ENCODE assay signal across 17 cellular contexts in genomic region chr1:15720861-15721260, GRCh38. TPM values are rescaled to one million over a fixed set of nuclear protein-coding genes. Genes with fewer than 3 reads are reported as not detected.
DNase-seq lines count a peak whose midpoint lies in the region; ATAC-seq and TF ChIP-seq lines count a peak whose summit lies in the region.
"Had no signal": no experiment of that assay in that cellular context is flagged by ENCODE, and none has a peak within 500 bp of the region (broad histone marks: within the 10 kb centered on the region; RNA-seq: fewer than 3 reads in every experiment).

No MANE protein-coding gene starts in this region.

- peak overlapping the region in 1 of 2 donors; percentile 10 for H3K27ac Mint-ChIP-seq in activated naive CD4-positive, alpha-beta T cell treated with anti-CD3 and anti-CD28 coated beads, Interleukin-2, amount 50 U/mL, for 72 hours

- H3K27me3 Mint-ChIP-seq in activated T-cell treated with anti-CD3 and anti-CD28 coated beads, Interleukin-2, amount 50 U/mL, for 4 hours (ENCODE audit: low read depth): no peaks in the 10 kb centered on the region
- H3K27me3 Mint-ChIP-seq: CD8-positive, alpha-beta memory T cell had no signal

- DNase-seq in Right ventricle myocardium superior (no peak), left cardiac atrium (no peak), left ventricle myocardium superior (peak; percentile 57), psoas muscle (peak in 1 of 2 donors; percentile 45), G401 (ENCODE audit: low spot score) (no peak), SW480 (ENCODE audit: low spot score) (no peak)
- no peak for DNase-seq in activated T-cell treated with anti-CD3 and anti-CD28 coated beads, Interleukin-2, amount 50 U/mL, for 4 hours
- no peak for DNase-seq in activated naive CD4-positive, alpha-beta T cell treated with anti-CD3 and anti-CD28 coated beads, Interleukin-2, amount 50 U/mL, for 72 hours (ENCODE audit: low spot score in 2 of 2)
- DNase-seq: 8988T; AML-193; Caco-2; CD8-positive, alpha-beta memory T cell; DND-41; GF-D8 had no signal

- H3K36me3 Mint-ChIP-seq in activated T-cell treated with anti-CD3 and anti-CD28 coated beads, Interleukin-2, amount 50 U/mL, for 4 hours (ENCODE audit: insufficient read depth): peaks cover 10% of the 10 kb centered on the region
- no peaks in the 10 kb centered on the region for H3K36me3 Mint-ChIP-seq in activated naive CD4-positive, alpha-beta T cell treated with anti-CD3 and anti-CD28 coated beads, Interleukin-2, amount 50 U/mL, for 72 hours

- peaks cover 5 to 94% of the 10 kb centered on the region in 2 donors for H3K36me3 ChIP-seq in psoas muscle (ENCODE audit: insufficient read depth in 1 of 2, low read depth in 1 of 2)

- ATAC-seq in Right ventricle myocardium superior (ENCODE audit: poor library complexity) (peak; percentile 49), left cardiac atrium (no peak), left ventricle myocardium superior (peak; percentile 60), psoas muscle (peak in 2 of 4 donors; percentile 13 to 28)
- ATAC-seq in activated T-cell treated with anti-CD3 and anti-CD28 coated beads, Interleukin-2, amount 50 U/mL, for 4 hours: no peak
- no peak for ATAC-seq in activated naive CD4-positive, alpha-beta T cell treated with anti-CD3 and anti-CD28 coated beads, Interleukin-2, amount 50 U/mL, for 72 hours

- in situ Hi-C loops in G401 (cut with HindIII; ENCODE audit: low sequenced_read_pairs): no loop called here

- no peaks in the 10 kb centered on the region for H3K9me3 Mint-ChIP-seq in activated T-cell treated with anti-CD3 and anti-CD28 coated beads, Interleukin-2, amount 50 U/mL, for 4 hours
- H3K9me3 Mint-ChIP-seq in activated naive CD4-positive, alpha-beta T cell treated with anti-CD3 and anti-CD28 coated beads, Interleukin-2, amount 50 U/mL, for 72 hours: no peaks in the 10 kb centered on the region
- H3K9me3 Mint-ChIP-seq: CD8-positive, alpha-beta memory T cell had no signal

- H3K4me1 Mint-ChIP-seq in activated T-cell treated with anti-CD3 and anti-CD28 coated beads, Interleukin-2, amount 50 U/mL, for 4 hours (ENCODE audit: low read depth): no peaks in the 10 kb centered on the region
- H3K4me1 Mint-ChIP-seq: CD8-positive, alpha-beta memory T cell had no signal

- H3K27me3 ChIP-seq in psoas muscle (ENCODE audit: insufficient read depth in 3 of 3, low read length in 2 of 3): no peaks in the 10 kb centered on the region
- H3K27me3 ChIP-seq: BLaER1 had no signal

- H3K9me3 ChIP-seq in psoas muscle: no peaks in the 10 kb centered on the region
- H3K9me3 ChIP-seq: BLaER1, Caco-2, HAP-1 had no signal

- no peak overlapping the region for H3K4me3 ChIP-seq in psoas muscle
- H3K4me3 ChIP-seq: BLaER1, HAP-1 had no signal

- WGBS in psoas muscle, 3 donors: 50 to 64% (median 58%) methylated on average over 3 of the region's 3 CpGs

- no peak for TF ChIP-seq CTCF in psoas muscle (IDR thresholded peaks at IDR 0.05)

- intact Hi-C loops in Right ventricle myocardium superior (cut with DNase I): no loop called here
- intact Hi-C loops in left cardiac atrium (cut with DNase I): no loop called here
- intact Hi-C loops in left ventricle myocardium superior (cut with micrococcal nuclease): no loop called here
- intact Hi-C loops in psoas muscle (cut with DNase I): no loop called here

- peak overlapping the region; percentile 58 for H3K27ac ChIP-seq in psoas muscle
- H3K27ac ChIP-seq: BLaER1 had no signal

- H3K4me1 ChIP-seq in psoas muscle: peaks cover 43% of the 10 kb centered on the region
- H3K4me1 ChIP-seq: BLaER1, Caco-2, HAP-1 had no signal

- H3K4me3 Mint-ChIP-seq in activated T-cell treated with anti-CD3 and anti-CD28 coated beads, Interleukin-2, amount 50 U/mL, for 4 hours: no peak overlapping the region
- H3K4me3 Mint-ChIP-seq: CD8-positive, alpha-beta memory T cell had no signal

RNA-seq across cellular contexts. Expression of gene SLC25A34, which starts 15.2 kb away (rescaled TPM):
- 54.3 TPM for total RNA-seq in Right ventricle myocardium superior
- 1 to 10 TPM; 5.4 to 7.3 TPM for total RNA-seq in left cardiac atrium
- total RNA-seq in left ventricle myocardium superior: 52.8 TPM
- total RNA-seq in psoas muscle: 10 to 100 TPM in 3 of 4 donors, 1 to 10 TPM in 1; 6.1 to 48.2 (median 37.2) TPM
- polyA plus RNA-seq in psoas muscle: 10 to 100 TPM in 1 of 3 donors, 1 to 10 TPM in 2; 1.3 to 10.1 (median 7.5) TPM
- total RNA-seq in activated T-cell treated with anti-CD3 and anti-CD28 coated beads, Interleukin-2, amount 50 U/mL, for 4 hours: 1 to 10 TPM; 1.1 to 2.8 (median 1.4) TPM
- 0.75 TPM in 1 of 2 replicates, not detected in the other for total RNA-seq in G401 (2014; rRNA removed; shearing (Covaris generic))
- total RNA-seq in activated naive CD4-positive, alpha-beta T cell treated with anti-CD3 and anti-CD28 coated beads, Interleukin-2, amount 50 U/mL, for 72 hours: 1 to 10 TPM in 1 of 2 donors, under 1 TPM in 1; 0.23 to 1.9 TPM
- total RNA-seq: HT-29 had no signal

RNA-seq across cellular contexts. Expression of gene TMEM82, which starts 21.4 kb away (rescaled TPM):
- total RNA-seq in Right ventricle myocardium superior: not detected
- total RNA-seq in left cardiac atrium: not detected
- total RNA-seq in left ventricle myocardium superior: not detected
- total RNA-seq in psoas muscle: not detected
- polyA plus RNA-seq in psoas muscle: not detected
- not detected for total RNA-seq in activated T-cell treated with anti-CD3 and anti-CD28 coated beads, Interleukin-2, amount 50 U/mL, for 4 hours
- not detected in 2 replicates for total RNA-seq in G401 (2014; rRNA removed; shearing (Covaris generic))
- not detected for total RNA-seq in activated naive CD4-positive, alpha-beta T cell treated with anti-CD3 and anti-CD28 coated beads, Interleukin-2, amount 50 U/mL, for 72 hours
- total RNA-seq: CD8-positive, alpha-beta memory T cell; HT-29 had no signal
- polyA plus RNA-seq: CD8-positive, alpha-beta memory T cell had no signal

RNA-seq across cellular contexts. Expression of gene PLEKHM2, which starts 36.7 kb away (rescaled TPM):
- total RNA-seq in Right ventricle myocardium superior (81.7 TPM), left cardiac atrium (10 to 100 TPM; 64.5 to 70.4 TPM), left ventricle myocardium superior (95.2 TPM), psoas muscle (100 to 1,000 TPM; 137 to 177 (median 156) TPM)
- 100 to 1,000 TPM in 1 of 3 donors, 10 to 100 TPM in 2; 78.1 to 167 (median 86.8) TPM for polyA plus RNA-seq in psoas muscle
- 10 to 100 TPM; 58.1 to 67.5 (median 62.1) TPM for total RNA-seq in activated T-cell treated with anti-CD3 and anti-CD28 coated beads, Interleukin-2, amount 50 U/mL, for 4 hours
- 46.1 and 47.5 TPM in 2 replicates for total RNA-seq in G401 (2014; rRNA removed; shearing (Covaris generic))
- total RNA-seq in activated naive CD4-positive, alpha-beta T cell treated with anti-CD3 and anti-CD28 coated beads, Interleukin-2, amount 50 U/mL, for 72 hours: 10 to 100 TPM; 46.5 to 48.0 TPM

RNA-seq across cellular contexts. Expression of gene FBLIM1, which starts 37.7 kb away (rescaled TPM):
- total RNA-seq in Right ventricle myocardium superior (99.1 TPM), left cardiac atrium (10 to 100 TPM; 75.1 to 82.8 TPM), left ventricle myocardium superior (100 TPM), psoas muscle (10 to 100 TPM in 1 of 4 donors, 1 to 10 TPM in 3; 2.5 to 11.3 (median 4.2) TPM)
- 1 to 10 TPM; 2.5 to 3.1 (median 2.5) TPM for polyA plus RNA-seq in psoas muscle
- under 1 TPM; 0.16 to 0.48 (median 0.16) TPM for total RNA-seq in activated T-cell treated with anti-CD3 and anti-CD28 coated beads, Interleukin-2, amount 50 U/mL, for 4 hours
- total RNA-seq in G401 (2014; rRNA removed; shearing (Covaris generic)): 18.6 and 41.7 TPM in 2 replicates
- under 1 TPM in 1 of 2 donors, not detected in 1; 0.21 TPM for total RNA-seq in activated naive CD4-positive, alpha-beta T cell treated with anti-CD3 and anti-CD28 coated beads, Interleukin-2, amount 50 U/mL, for 72 hours
- total RNA-seq: CD8-positive, alpha-beta memory T cell had no signal
- polyA plus RNA-seq: CD8-positive, alpha-beta memory T cell had no signal

Comparison
In these comparisons a context has a peak if more than half of its experiments do, and no peak if none do; other contexts are left out.
1. ATAC-seq: peak in Right ventricle myocardium superior (single experiment) and left ventricle myocardium superior (single experiment); none in left cardiac atrium (0 of 2), activated T-cell treated with anti-CD3 and anti-CD28 coated beads, Interleukin-2, amount 50 U/mL, for 4 hours (0 of 2) and activated naive CD4-positive, alpha-beta T cell treated with anti-CD3 and anti-CD28 coated beads, Interleukin-2, amount 50 U/mL, for 72 hours (0 of 2).